11 cellular contexts compared by ENCODE assay signal in the genomic region with DNA sequence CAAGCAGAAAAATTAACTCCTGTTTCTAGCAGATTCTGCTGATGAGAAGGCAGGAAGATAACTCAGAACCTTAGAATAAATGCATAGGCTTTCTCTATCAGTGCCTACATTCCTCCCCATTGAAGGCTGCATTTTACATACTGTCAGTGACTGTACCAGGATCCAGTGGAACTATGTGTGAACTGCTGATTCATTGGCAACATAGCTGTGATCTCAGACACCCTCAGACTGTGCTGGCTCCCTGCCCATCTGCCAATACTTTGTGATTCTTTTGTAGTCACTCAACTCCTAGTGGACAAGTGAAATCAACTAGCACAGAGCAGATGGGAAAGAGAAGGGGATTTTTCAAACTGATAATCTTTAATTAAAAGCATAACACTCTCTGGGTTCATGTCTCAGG.
DNase-seq lines count a peak whose midpoint lies in the region; ATAC-seq, FAIRE-seq and TF ChIP-seq lines count a peak whose summit lies in the region.
"Had no signal": no experiment of that assay in that cellular context is flagged by ENCODE, and none has a peak within 500 bp of the region (broad histone marks: within the 10 kb centered on the region; RNA-seq: fewer than 3 reads in every experiment).

No MANE protein-coding gene starts in this region.

- no peaks in the 10 kb centered on the region for H3K36me3 Mint-ChIP-seq in endothelial cell (ENCODE audit: low read depth, unreplicated experiment)

- no peaks in the 10 kb centered on the region for H3K9me1 ChIP-seq in keratinocyte (ENCODE audit: control insufficient read depth, extremely low read depth, insufficient read depth, low read length)

- no peak overlapping the region for H2AFZ ChIP-seq in keratinocyte (ENCODE audit: control insufficient read depth, low read length)

- no peak overlapping the region for H3K9ac ChIP-seq in keratinocyte (ENCODE audit: control insufficient read depth, extremely low read depth, insufficient read depth, low read length)

- ATAC-seq in HG03457 (IDR thresholded peaks at IDR 0.05; ENCODE audit: unreplicated experiment): no peak
- no peak for ATAC-seq in HG03342 (IDR thresholded peaks at IDR 0.05; ENCODE audit: unreplicated experiment)

- H3K9me3 ChIP-seq in keratinocyte (ENCODE audit: control insufficient read depth, low read depth, low read length): no peaks in the 10 kb centered on the region

- H3K36me3 ChIP-seq in keratinocyte (ENCODE audit: control insufficient read depth in 2 of 2, extremely low read depth in 1 of 2, insufficient read depth in 2 of 2, low read length in 2 of 2): no peaks in the 10 kb centered on the region

- no peaks in the 10 kb centered on the region for H3K4me1 ChIP-seq in keratinocyte (ENCODE audit: control insufficient read depth, extremely low read depth, insufficient read depth, low read length)

- H3K27me3 Mint-ChIP-seq in endothelial cell (ENCODE audit: unreplicated experiment): no peaks in the 10 kb centered on the region

- peak; percentile 94 for FAIRE-seq in keratinocyte (lab: Jason Lieb, UNC)
- FAIRE-seq: GM12892 had no signal

- no peak overlapping the region for H3K4me3 ChIP-seq in HFF-Myc (replicated peaks; ENCODE audit: low read depth, low read length)
- no peak overlapping the region for H3K4me3 ChIP-seq in keratinocyte (ENCODE audit: control insufficient read depth in 2 of 3, extremely low read depth in 1 of 3, insufficient read depth in 2 of 3, low read depth in 1 of 3, low read length in 3 of 3)

- no peaks in the 10 kb centered on the region for H3K9me3 Mint-ChIP-seq in endothelial cell (ENCODE audit: unreplicated experiment)
- H3K9me3 Mint-ChIP-seq: activated CD4-positive, alpha-beta T cell treated with anti-CD3 and anti-CD28 coated beads, Interleukin-2, amount 10 ng/mL, durations not matched to agents 24 days and 14 days had no signal

- no peaks in the 10 kb centered on the region for H4K20me1 ChIP-seq in keratinocyte (ENCODE audit: control insufficient read depth, extremely low read depth, insufficient read depth, low read length)

- no peak overlapping the region for H3K4me3 Mint-ChIP-seq in endothelial cell (ENCODE audit: unreplicated experiment)
- H3K4me3 Mint-ChIP-seq: activated CD4-positive, alpha-beta T cell treated with anti-CD3 and anti-CD28 coated beads, Interleukin-2, amount 10 ng/mL, durations not matched to agents 24 days and 14 days had no signal

- H3K4me2 ChIP-seq in keratinocyte (ENCODE audit: control insufficient read depth, extremely low read depth, insufficient read depth, low read depth, low read length): no peak overlapping the region

- DNase-seq in ACHN (peak; percentile 85), HFF-Myc (ENCODE audit: extremely low read depth, low read depth) (peak; percentile 57), amniotic epithelial cell (ENCODE audit: low read depth) (peak; percentile 48), keratinocyte (ENCODE audit: low read depth, low spot score) (peak; percentile 40), endothelial cell (ENCODE audit: low spot score) (no peak)
- no peak for DNase-seq in activated CD4-positive, alpha-beta T cell treated with anti-CD3 and anti-CD28 coated beads, Interleukin-2, amount 50 U/mL, for 1 hour
- DNase-seq: activated CD4-positive, alpha-beta T cell treated with anti-CD3 and anti-CD28 coated beads, Interleukin-2, amount 10 ng/mL, durations not matched to agents 24 days and 14 days had no signal

- dilution Hi-C loops in keratinocyte (cut with MboI; ENCODE audit: extremely low pct_ligation_motif_present, low sequenced_read_pairs): no loop called here

- in situ Hi-C loops in ACHN (cut with HindIII; ENCODE audit: low pct_ligation_motif_present, low pct_unique_long_range_greater_than_20kb, low sequenced_read_pairs): no loop called here

- H3K27ac Mint-ChIP-seq in endothelial cell (ENCODE audit: unreplicated experiment): no peak overlapping the region
- H3K27ac Mint-ChIP-seq: activated CD4-positive, alpha-beta T cell treated with anti-CD3 and anti-CD28 coated beads, Interleukin-2, amount 10 ng/mL, durations not matched to agents 24 days and 14 days had no signal

- H3K79me2 ChIP-seq in keratinocyte (ENCODE audit: control insufficient read depth, insufficient read depth, low read length): no peaks in the 10 kb centered on the region

- no peaks in the 10 kb centered on the region for H3K4me1 Mint-ChIP-seq in endothelial cell (ENCODE audit: unreplicated experiment)
- H3K4me1 Mint-ChIP-seq: activated CD4-positive, alpha-beta T cell treated with anti-CD3 and anti-CD28 coated beads, Interleukin-2, amount 10 ng/mL, durations not matched to agents 24 days and 14 days had no signal

- H3K27ac ChIP-seq in keratinocyte (ENCODE audit: control insufficient read depth, insufficient read depth, low read length): no peak overlapping the region
- H3K27ac ChIP-seq: C4-2B had no signal

- no peaks in the 10 kb centered on the region for H3K27me3 ChIP-seq in keratinocyte (ENCODE audit: control insufficient read depth, extremely low read depth, insufficient read depth, low read length)

- no peak for TF ChIP-seq CTCF in HFF-Myc (IDR thresholded peaks at IDR 0.05; ENCODE audit: low read depth, low read length, missing control alignments)
- no peak for TF ChIP-seq CTCF in keratinocyte (optimal IDR thresholded peaks at IDR 0.05 in 1 of 3, IDR thresholded peaks at IDR 0.05 in 1 of 3, conservative IDR thresholded peaks at IDR 0.05 in 1 of 3; ENCODE audit: extremely low read depth in 1 of 3, insufficient read depth in 2 of 3, low read length in 3 of 3)
- TF ChIP-seq CTCF in endothelial cell (IDR thresholded peaks at IDR 0.05; ENCODE audit: unreplicated experiment): no peak

Comparison
In these comparisons a context has a peak if more than half of its experiments do, and no peak if none do; other contexts are left out.
1. DNase-seq: peak in ACHN (single experiment), HFF-Myc (single experiment), amniotic epithelial cell (single experiment) and keratinocyte (single experiment); none in endothelial cell (single experiment) and activated CD4-positive, alpha-beta T cell treated with anti-CD3 and anti-CD28 coated beads, Interleukin-2, amount 50 U/mL, for 1 hour (single experiment).